In the genomic region with DNA sequence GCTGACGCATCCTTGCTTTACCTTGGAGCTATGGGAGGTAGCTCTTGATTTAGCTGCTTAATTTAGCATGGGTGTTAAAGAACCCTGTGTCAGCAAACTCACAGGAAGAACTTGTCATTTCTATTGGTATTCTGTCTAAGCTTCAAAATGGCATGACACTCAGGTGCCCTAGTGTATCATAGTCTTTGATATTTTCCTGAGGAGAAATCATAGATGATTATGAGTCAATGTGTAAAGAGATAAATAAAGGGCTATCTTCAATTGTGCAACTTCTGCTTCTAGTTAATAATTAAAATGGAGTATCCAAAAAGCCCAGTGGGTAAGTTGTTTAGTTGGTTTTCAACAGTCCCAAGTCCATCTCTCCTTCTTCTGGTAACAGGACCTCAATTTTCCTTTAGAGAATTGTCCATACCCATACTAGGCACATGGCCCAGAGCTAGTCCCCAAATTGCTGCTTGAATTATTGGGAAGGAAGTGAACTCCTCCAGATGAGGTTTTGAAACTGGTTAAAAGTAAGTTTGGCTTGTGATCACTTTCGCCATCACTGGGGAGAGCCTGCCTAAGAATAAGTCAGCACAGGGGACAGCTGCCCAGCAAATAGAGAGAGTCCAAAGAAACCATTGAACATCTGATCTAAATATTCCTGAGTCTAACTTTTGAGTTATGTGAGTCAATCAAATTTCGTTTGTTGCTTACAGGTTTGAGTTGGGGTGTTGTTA, we compare ENCODE assay signal across 1 cellular context.
TF ChIP-seq lines count a peak whose summit lies in the region.

No MANE protein-coding gene starts in this region.

TF ChIP-seq in HepG2, 621 proteins besides CTCF, POLR2A, EP300 and RAD21 (continued from another document and continues in another):
- TF ChIP-seq PITX1 (CRISPR knock-in tag; IDR thresholded peaks at IDR 0.05) (no peak), ZNF484 (CRISPR knock-in tag; IDR thresholded peaks at IDR 0.05; ENCODE audit: borderline replicate concordance, low read depth) (no peak), HDAC6 (IDR thresholded peaks at IDR 0.05; ENCODE audit: low read depth, low read length) (no peak), SP2 (CRISPR knock-in tag; IDR thresholded peaks at IDR 0.05) (no peak), HHEX (CRISPR knock-in tag; IDR thresholded peaks at IDR 0.05) (no peak), ZNF264 (CRISPR knock-in tag; IDR thresholded peaks at IDR 0.05) (peak; percentile 40; the same call in 1 of the 2 replicates), ZNF335 (CRISPR knock-in tag; IDR thresholded peaks at IDR 0.05) (peak; percentile 31; the same call in 1 of the 2 replicates), TEAD2 (CRISPR knock-in tag; IDR thresholded peaks at IDR 0.05) (no peak), ZNF776 (CRISPR knock-in tag; IDR thresholded peaks at IDR 0.05) (no peak), PAF1 (CRISPR knock-in tag; IDR thresholded peaks at IDR 0.05) (no peak), SP1 (IDR thresholded peaks at IDR 0.05) (no peak), SP1 (CRISPR knock-in tag; IDR thresholded peaks at IDR 0.05) (no peak), ZNF124 (CRISPR knock-in tag; IDR thresholded peaks at IDR 0.05) (peak; percentile 26; the same call in 1 of the 2 replicates), TMF1 (CRISPR knock-in tag; IDR thresholded peaks at IDR 0.05; ENCODE audit: low read depth) (no peak), IKZF4 (CRISPR knock-in tag; IDR thresholded peaks at IDR 0.05; ENCODE audit: borderline replicate concordance, low read depth, not compliant biosample characterization) (no peak), ZEB1 (IDR thresholded peaks at IDR 0.05; ENCODE audit: insufficient replicate concordance, low read depth) (no peak), ZNF207 (IDR thresholded peaks at IDR 0.05; ENCODE audit: borderline replicate concordance) (no peak), GPN1 (CRISPR knock-in tag; IDR thresholded peaks at IDR 0.05; ENCODE audit: borderline replicate concordance) (no peak), PRDM10 (CRISPR knock-in tag; IDR thresholded peaks at IDR 0.05; ENCODE audit: low read depth) (no peak), KLF11 (CRISPR knock-in tag; IDR thresholded peaks at IDR 0.05) (no peak; the same call in 1 of the 2 replicates), ZNF552 (CRISPR knock-in tag; IDR thresholded peaks at IDR 0.05; ENCODE audit: borderline replicate concordance) (no peak), GMEB2 (CRISPR knock-in tag; IDR thresholded peaks at IDR 0.05; ENCODE audit: low read depth) (no peak)
- TF ChIP-seq, protein P1, sequence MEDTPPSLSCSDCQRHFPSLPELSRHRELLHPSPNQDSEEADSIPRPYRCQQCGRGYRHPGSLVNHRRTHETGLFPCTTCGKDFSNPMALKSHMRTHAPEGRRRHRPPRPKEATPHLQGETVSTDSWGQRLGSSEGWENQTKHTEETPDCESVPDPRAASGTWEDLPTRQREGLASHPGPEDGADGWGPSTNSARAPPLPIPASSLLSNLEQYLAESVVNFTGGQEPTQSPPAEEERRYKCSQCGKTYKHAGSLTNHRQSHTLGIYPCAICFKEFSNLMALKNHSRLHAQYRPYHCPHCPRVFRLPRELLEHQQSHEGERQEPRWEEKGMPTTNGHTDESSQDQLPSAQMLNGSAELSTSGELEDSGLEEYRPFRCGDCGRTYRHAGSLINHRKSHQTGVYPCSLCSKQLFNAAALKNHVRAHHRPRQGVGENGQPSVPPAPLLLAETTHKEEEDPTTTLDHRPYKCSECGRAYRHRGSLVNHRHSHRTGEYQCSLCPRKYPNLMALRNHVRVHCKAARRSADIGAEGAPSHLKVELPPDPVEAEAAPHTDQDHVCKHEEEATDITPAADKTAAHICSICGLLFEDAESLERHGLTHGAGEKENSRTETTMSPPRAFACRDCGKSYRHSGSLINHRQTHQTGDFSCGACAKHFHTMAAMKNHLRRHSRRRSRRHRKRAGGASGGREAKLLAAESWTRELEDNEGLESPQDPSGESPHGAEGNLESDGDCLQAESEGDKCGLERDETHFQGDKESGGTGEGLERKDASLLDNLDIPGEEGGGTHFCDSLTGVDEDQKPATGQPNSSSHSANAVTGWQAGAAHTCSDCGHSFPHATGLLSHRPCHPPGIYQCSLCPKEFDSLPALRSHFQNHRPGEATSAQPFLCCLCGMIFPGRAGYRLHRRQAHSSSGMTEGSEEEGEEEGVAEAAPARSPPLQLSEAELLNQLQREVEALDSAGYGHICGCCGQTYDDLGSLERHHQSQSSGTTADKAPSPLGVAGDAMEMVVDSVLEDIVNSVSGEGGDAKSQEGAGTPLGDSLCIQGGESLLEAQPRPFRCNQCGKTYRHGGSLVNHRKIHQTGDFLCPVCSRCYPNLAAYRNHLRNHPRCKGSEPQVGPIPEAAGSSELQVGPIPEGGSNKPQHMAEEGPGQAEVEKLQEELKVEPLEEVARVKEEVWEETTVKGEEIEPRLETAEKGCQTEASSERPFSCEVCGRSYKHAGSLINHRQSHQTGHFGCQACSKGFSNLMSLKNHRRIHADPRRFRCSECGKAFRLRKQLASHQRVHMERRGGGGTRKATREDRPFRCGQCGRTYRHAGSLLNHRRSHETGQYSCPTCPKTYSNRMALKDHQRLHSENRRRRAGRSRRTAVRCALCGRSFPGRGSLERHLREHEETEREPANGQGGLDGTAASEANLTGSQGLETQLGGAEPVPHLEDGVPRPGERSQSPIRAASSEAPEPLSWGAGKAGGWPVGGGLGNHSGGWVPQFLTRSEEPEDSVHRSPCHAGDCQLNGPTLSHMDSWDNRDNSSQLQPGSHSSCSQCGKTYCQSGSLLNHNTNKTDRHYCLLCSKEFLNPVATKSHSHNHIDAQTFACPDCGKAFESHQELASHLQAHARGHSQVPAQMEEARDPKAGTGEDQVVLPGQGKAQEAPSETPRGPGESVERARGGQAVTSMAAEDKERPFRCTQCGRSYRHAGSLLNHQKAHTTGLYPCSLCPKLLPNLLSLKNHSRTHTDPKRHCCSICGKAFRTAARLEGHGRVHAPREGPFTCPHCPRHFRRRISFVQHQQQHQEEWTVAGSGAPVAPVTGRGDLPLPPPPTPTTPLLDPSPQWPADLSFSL (CRISPR knock-in tag; IDR thresholded peaks at IDR 0.05) = no peak
- TF ChIP-seq, protein P2, sequence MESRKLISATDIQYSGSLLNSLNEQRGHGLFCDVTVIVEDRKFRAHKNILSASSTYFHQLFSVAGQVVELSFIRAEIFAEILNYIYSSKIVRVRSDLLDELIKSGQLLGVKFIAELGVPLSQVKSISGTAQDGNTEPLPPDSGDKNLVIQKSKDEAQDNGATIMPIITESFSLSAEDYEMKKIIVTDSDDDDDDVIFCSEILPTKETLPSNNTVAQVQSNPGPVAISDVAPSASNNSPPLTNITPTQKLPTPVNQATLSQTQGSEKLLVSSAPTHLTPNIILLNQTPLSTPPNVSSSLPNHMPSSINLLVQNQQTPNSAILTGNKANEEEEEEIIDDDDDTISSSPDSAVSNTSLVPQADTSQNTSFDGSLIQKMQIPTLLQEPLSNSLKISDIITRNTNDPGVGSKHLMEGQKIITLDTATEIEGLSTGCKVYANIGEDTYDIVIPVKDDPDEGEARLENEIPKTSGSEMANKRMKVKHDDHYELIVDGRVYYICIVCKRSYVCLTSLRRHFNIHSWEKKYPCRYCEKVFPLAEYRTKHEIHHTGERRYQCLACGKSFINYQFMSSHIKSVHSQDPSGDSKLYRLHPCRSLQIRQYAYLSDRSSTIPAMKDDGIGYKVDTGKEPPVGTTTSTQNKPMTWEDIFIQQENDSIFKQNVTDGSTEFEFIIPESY (CRISPR knock-in tag; IDR thresholded peaks at IDR 0.05) = no peak
- TF ChIP-seq, protein P3, sequence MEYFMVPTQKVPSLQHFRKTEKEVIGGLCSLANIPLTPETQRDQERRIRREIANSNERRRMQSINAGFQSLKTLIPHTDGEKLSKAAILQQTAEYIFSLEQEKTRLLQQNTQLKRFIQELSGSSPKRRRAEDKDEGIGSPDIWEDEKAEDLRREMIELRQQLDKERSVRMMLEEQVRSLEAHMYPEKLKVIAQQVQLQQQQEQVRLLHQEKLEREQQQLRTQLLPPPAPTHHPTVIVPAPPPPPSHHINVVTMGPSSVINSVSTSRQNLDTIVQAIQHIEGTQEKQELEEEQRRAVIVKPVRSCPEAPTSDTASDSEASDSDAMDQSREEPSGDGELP (IDR thresholded peaks at IDR 0.05; ENCODE audit: borderline replicate concordance, low read depth) = peak; percentile 13; the same call in 1 of the 2 replicates
- TF ChIP-seq, protein P4, sequence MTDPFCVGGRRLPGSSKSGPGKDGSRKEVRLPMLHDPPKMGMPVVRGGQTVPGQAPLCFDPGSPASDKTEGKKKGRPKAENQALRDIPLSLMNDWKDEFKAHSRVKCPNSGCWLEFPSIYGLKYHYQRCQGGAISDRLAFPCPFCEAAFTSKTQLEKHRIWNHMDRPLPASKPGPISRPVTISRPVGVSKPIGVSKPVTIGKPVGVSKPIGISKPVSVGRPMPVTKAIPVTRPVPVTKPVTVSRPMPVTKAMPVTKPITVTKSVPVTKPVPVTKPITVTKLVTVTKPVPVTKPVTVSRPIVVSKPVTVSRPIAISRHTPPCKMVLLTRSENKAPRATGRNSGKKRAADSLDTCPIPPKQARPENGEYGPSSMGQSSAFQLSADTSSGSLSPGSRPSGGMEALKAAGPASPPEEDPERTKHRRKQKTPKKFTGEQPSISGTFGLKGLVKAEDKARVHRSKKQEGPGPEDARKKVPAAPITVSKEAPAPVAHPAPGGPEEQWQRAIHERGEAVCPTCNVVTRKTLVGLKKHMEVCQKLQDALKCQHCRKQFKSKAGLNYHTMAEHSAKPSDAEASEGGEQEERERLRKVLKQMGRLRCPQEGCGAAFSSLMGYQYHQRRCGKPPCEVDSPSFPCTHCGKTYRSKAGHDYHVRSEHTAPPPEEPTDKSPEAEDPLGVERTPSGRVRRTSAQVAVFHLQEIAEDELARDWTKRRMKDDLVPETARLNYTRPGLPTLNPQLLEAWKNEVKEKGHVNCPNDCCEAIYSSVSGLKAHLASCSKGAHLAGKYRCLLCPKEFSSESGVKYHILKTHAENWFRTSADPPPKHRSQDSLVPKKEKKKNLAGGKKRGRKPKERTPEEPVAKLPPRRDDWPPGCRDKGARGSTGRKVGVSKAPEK (CRISPR knock-in tag; IDR thresholded peaks at IDR 0.05; ENCODE audit: borderline replicate concordance) = no peak
- TF ChIP-seq, protein P5, sequence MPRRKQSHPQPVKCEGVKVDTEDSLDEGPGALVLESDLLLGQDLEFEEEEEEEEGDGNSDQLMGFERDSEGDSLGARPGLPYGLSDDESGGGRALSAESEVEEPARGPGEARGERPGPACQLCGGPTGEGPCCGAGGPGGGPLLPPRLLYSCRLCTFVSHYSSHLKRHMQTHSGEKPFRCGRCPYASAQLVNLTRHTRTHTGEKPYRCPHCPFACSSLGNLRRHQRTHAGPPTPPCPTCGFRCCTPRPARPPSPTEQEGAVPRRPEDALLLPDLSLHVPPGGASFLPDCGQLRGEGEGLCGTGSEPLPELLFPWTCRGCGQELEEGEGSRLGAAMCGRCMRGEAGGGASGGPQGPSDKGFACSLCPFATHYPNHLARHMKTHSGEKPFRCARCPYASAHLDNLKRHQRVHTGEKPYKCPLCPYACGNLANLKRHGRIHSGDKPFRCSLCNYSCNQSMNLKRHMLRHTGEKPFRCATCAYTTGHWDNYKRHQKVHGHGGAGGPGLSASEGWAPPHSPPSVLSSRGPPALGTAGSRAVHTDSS (CRISPR knock-in tag; conservative IDR thresholded peaks at IDR 0.05) = no peak
